ENCODE assay signal across 1 cellular context in genomic region chr6:156790711-156791110, GRCh38.
TF ChIP-seq lines count a peak whose summit lies in the region.

No MANE protein-coding gene starts in this region.

TF ChIP-seq in endothelial cell of umbilical vein, 7 proteins besides CTCF, POLR2A, EP300 and RAD21:
- TF ChIP-seq MYC (IDR thresholded peaks at IDR 0.05; ENCODE audit: low read depth, low read length) = no peak
- no peak for TF ChIP-seq MAX (IDR thresholded peaks at IDR 0.05; ENCODE audit: insufficient read depth, insufficient read length)
- TF ChIP-seq GATA2 (IDR thresholded peaks at IDR 0.05; ENCODE audit: insufficient read depth, insufficient read length, low read depth, low read length) = no peak
- TF ChIP-seq EZH2 (IDR thresholded peaks at IDR 0.05; ENCODE audit: borderline replicate concordance, low read depth, low read length, severe bottlenecking) = no peak
- no peak for TF ChIP-seq FOS (IDR thresholded peaks at IDR 0.05; ENCODE audit: borderline replicate concordance, insufficient read depth, low read length)
- TF ChIP-seq JUN (IDR thresholded peaks at IDR 0.05; ENCODE audit: borderline replicate concordance, insufficient read depth, insufficient read length, low read depth) = no peak
- TF ChIP-seq POLR2AphosphoS5 (IDR thresholded peaks at IDR 0.05; ENCODE audit: insufficient read depth, low read depth, low read length) = no peak
